Comparison of ENCODE assay signal across 19 cellular contexts in the genomic region with DNA sequence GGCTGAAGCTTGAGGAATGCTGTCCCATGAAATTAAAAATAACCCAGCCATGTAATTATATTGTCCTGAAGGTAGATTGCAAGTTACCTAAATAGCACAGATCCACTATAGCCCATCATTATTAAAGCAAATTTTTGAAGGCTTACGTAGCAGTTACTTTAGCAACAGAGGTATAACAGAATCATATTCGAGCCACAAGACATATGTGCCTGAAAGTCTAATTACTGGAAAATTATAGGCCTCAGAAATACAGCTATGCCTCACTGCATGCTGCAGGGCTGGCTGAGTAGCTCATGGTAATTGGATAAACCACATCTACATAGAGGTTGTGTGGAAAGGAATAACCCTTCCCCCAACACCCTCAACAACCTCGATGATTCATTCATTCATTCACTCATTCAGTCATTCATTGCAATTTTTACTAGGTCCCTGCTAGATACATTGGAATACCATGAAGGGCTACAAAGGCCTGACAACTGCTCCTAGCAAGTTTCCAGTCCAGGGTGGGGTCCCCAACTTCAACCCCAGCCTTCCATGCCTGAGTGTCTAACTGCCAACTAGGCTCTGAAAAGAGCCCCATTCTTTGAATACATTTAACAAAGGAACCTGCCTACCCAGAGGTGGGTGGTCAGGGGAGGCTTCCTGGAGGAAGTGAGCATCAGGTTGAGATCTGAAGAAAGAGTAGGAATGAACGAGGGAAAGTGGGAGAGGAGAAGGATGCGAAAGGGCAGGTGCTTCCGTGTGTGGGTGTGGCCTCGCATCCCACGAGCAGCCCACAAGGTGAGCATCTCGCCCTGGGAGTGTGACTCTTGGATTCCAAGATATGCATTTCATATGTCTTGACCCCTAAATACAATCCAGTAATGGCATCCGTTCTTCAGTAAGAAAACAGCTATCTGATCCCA. TPM values are rescaled to one million over a fixed set of nuclear protein-coding genes. Genes with fewer than 3 reads are reported as not detected.
DNase-seq lines count a peak whose midpoint lies in the region; ATAC-seq, FAIRE-seq and TF ChIP-seq lines count a peak whose summit lies in the region.
"Had no signal": no experiment of that assay in that cellular context is flagged by ENCODE, and none has a peak within 500 bp of the region (broad histone marks: within the 10 kb centered on the region; RNA-seq: fewer than 3 reads in every experiment).

No MANE protein-coding gene starts in this region.

- H3K4me3 Mint-ChIP-seq in activated naive CD8-positive, alpha-beta T cell treated with anti-CD3 and anti-CD28 coated beads for 36 hours, result no peak overlapping the region
- H3K4me3 Mint-ChIP-seq: CD4-positive, alpha-beta T cell had no signal

- no peak for TF ChIP-seq RAD21 in GM12878 (IDR thresholded peaks at IDR 0.05; ENCODE audit: insufficient read depth, low read depth, low read length)

- H3K27ac Mint-ChIP-seq in activated naive CD8-positive, alpha-beta T cell treated with anti-CD3 and anti-CD28 coated beads for 36 hours, result no peak overlapping the region
- H3K27ac Mint-ChIP-seq: CD4-positive, alpha-beta T cell had no signal

- H3K9me3 ChIP-seq in GM12878 (replicated peaks; ENCODE audit: control insufficient read depth, insufficient read depth, low read length) (peaks cover 3% of the 10 kb centered on the region; the same call in 2 of the 3 replicates), osteoblast (ENCODE audit: low read depth, low read length) (no peaks in the 10 kb centered on the region)
- H3K9me3 ChIP-seq: BLaER1, Peyer's patch had no signal

- no peaks in the 10 kb centered on the region for H3K9me3 Mint-ChIP-seq in activated naive CD8-positive, alpha-beta T cell treated with anti-CD3 and anti-CD28 coated beads for 36 hours
- H3K9me3 Mint-ChIP-seq: CD4-positive, alpha-beta T cell had no signal

- H3K4me3 ChIP-seq in GM12878, result no peak overlapping the region
- H3K4me3 ChIP-seq in osteoblast (ENCODE audit: insufficient read depth, low read length), result no peak overlapping the region
- H3K4me3 ChIP-seq: BLaER1, Peyer's patch had no signal

- no peak overlapping the region for H3K4me2 ChIP-seq in GM12878 (ENCODE audit: control insufficient read depth, insufficient read depth)
- no peak overlapping the region for H3K4me2 ChIP-seq in osteoblast (ENCODE audit: insufficient read depth, low read length)
- H3K4me2 ChIP-seq: BLaER1 had no signal

- no peak overlapping the region for H3K9ac ChIP-seq in GM12878 (ENCODE audit: control insufficient read depth, insufficient read depth, low read length)
- H3K9ac ChIP-seq: BLaER1 had no signal

- in situ Hi-C loops in GM12878 (cut with MboI), result no loop called here

- H3K4me1 Mint-ChIP-seq in activated naive CD8-positive, alpha-beta T cell treated with anti-CD3 and anti-CD28 coated beads for 36 hours, result peaks cover 1% of the 10 kb centered on the region

- no peaks in the 10 kb centered on the region for H3K36me3 Mint-ChIP-seq in activated naive CD8-positive, alpha-beta T cell treated with anti-CD3 and anti-CD28 coated beads for 36 hours

- intact Hi-C loops in GM12878 (cut with micrococcal nuclease; ENCODE audit: unreplicated experiment), result no loop called here

- POLR2A ChIA-PET in GM12878 (lab: Charles Lee), result no interaction called here

- H2AFZ ChIP-seq in GM12878 (ENCODE audit: control insufficient read depth, low read depth, low read length), result no peak overlapping the region
- H2AFZ ChIP-seq in osteoblast (ENCODE audit: low read length), result no peak overlapping the region

- CTCF ChIA-PET in GM12878 (lab: Yijun Ruan, JAX), result interaction anchor here (1.0 to 2.3 kb wide), 2 partner anchors 18 to 100 kb away, joined by 4 to 5 read pairs; a partner anchor contains a TSS

- ATAC-seq in GM12878, result no peak
- ATAC-seq: SK-N-SH treated with all-trans-retinoic acid at 6 μM for 48 hours had no signal

- H3K27me3 Mint-ChIP-seq in activated naive CD8-positive, alpha-beta T cell treated with anti-CD3 and anti-CD28 coated beads for 36 hours, result peaks cover 12% of the 10 kb centered on the region

- TF ChIP-seq CTCF in GM12878 (IDR thresholded peaks at IDR 0.05 in 2 of 3, conservative IDR thresholded peaks at IDR 0.05 in 1 of 3; ENCODE audit: control insufficient read depth in 2 of 3, extremely low read depth in 1 of 3, insufficient read depth in 1 of 3, low read depth in 3 of 3, low read length in 3 of 3) (no peak), osteoblast (IDR thresholded peaks at IDR 0.05; ENCODE audit: extremely low read depth, low read depth, low read length) (no peak)

- no peaks in the 10 kb centered on the region for H3K79me2 ChIP-seq in GM12878 (ENCODE audit: control insufficient read depth, insufficient read depth, low read length)
- H3K79me2 ChIP-seq in osteoblast (ENCODE audit: insufficient read depth, low read length), result no peaks in the 10 kb centered on the region

- H3K27ac ChIP-seq in GM12878 (ENCODE audit: control insufficient read depth, insufficient read depth) (no peak overlapping the region), osteoblast (ENCODE audit: low read depth, low read length) (no peak overlapping the region)
- H3K27ac ChIP-seq: BLaER1, Peyer's patch had no signal

- BruUV-seq in GM12878 (replicated peaks; lab: Mats Ljungman, UMichigan), result no TSS peak

- FAIRE-seq in GM12892 (lab: Jason Lieb, UNC) (peak; percentile 73), GM12878 (lab: Jason Lieb, UNC) (no peak)
- FAIRE-seq: G401.6, H54 had no signal

- 39% methylated on average over 10 of the region's 10 CpGs for WGBS in GM12878 (ENCODE audit: insufficient coverage, insufficient replicate concordance, low lambda C conversion rate, missing lambda C conversion rate)

- H3K27me3 ChIP-seq in GM12878 (replicated peaks in 1 of 2; ENCODE audit: control insufficient read depth in 2 of 2, insufficient read depth in 2 of 2, low read length in 1 of 2), result no peaks in the 10 kb centered on the region
- no peaks in the 10 kb centered on the region for H3K27me3 ChIP-seq in osteoblast (ENCODE audit: insufficient read depth, low read length)
- H3K27me3 ChIP-seq: Peyer's patch had no signal

- SMC1A ChIA-PET in GM12878 (lab: Charles Lee; ENCODE audit: uncharacterized antibody, unreplicated experiment), result interaction anchor here (1.0 to 3.0 kb wide), 6 partner anchors 14 to 123 kb away, joined by 4 to 11 read pairs (median 4); no protein-coding TSS in a partner anchor

- RAD21 ChIA-PET in GM12878 (lab: Charles Lee; ENCODE audit: unreplicated experiment), result interaction anchor here (1.1 to 4.4 kb wide), 3 partner anchors 11 to 42 kb away, joined by 3 to 47 read pairs (median 3); no protein-coding TSS in a partner anchor

- TF ChIP-seq EP300 in GM12878 (IDR thresholded peaks at IDR 0.05; ENCODE audit: borderline replicate concordance in 1 of 2, control insufficient read depth in 1 of 2, low read depth in 2 of 2, low read length in 2 of 2), result no peak

- DNase-seq in GM12892 (ENCODE audit: insufficient read length) (no peak), NCI-H1694 treated with DMSO at 0.1 percent for 48 hours (lab: John Stamatoyannopoulos, UW) (peak; percentile 89), GM12878 (ENCODE audit: low read depth, low spot score) (no peak), osteoblast (ENCODE audit: insufficient read length, low spot score, missing footprints) (peak; percentile 19), NCI-H2196 treated with DMSO at 0.1 percent for 48 hours (lab: John Stamatoyannopoulos, UW; ENCODE audit: unreplicated experiment) (no peak), A172 (ENCODE audit: low spot score) (no peak)
- no peak for DNase-seq in activated naive CD8-positive, alpha-beta T cell treated with anti-CD3 and anti-CD28 coated beads for 36 hours
- DNase-seq: CD4-positive, alpha-beta T cell; COR-L47; Kasumi-1; NCI-H1930; NCI-H446; Peyer's patch had no signal

- peaks cover 27% of the 10 kb centered on the region for H3K4me1 ChIP-seq in GM12878 (ENCODE audit: control insufficient read depth, insufficient read depth, low read length)
- H3K4me1 ChIP-seq in osteoblast (ENCODE audit: insufficient read depth, low read length), result peaks cover 18% of the 10 kb centered on the region
- H3K4me1 ChIP-seq: Peyer's patch had no signal

- TF ChIP-seq POLR2A in GM12892 (IDR thresholded peaks at IDR 0.05; ENCODE audit: low read depth, low read length) (no peak), GM12878 (IDR thresholded peaks at IDR 0.05; ENCODE audit: low read depth, low read length) (no peak)

- H4K20me1 ChIP-seq in GM12878 (ENCODE audit: control insufficient read depth, insufficient read depth) (no peaks in the 10 kb centered on the region), osteoblast (ENCODE audit: insufficient read depth, low read length) (no peaks in the 10 kb centered on the region)

- no peaks in the 10 kb centered on the region for H3K36me3 ChIP-seq in GM12878 (ENCODE audit: control insufficient read depth in 2 of 2, insufficient read depth in 2 of 2, low read length in 1 of 2)
- no peaks in the 10 kb centered on the region for H3K36me3 ChIP-seq in osteoblast (ENCODE audit: insufficient read depth, low read length)
- H3K36me3 ChIP-seq: BLaER1, Peyer's patch had no signal

TF ChIP-seq in GM12878, 131 proteins besides CTCF, POLR2A, EP300 and RAD21:
- TF ChIP-seq POU2F2 (IDR thresholded peaks at IDR 0.05; ENCODE audit: borderline replicate concordance, low read depth, low read length) (no peak), ZNF24 (IDR thresholded peaks at IDR 0.05) (peak; percentile 94), FOS (IDR thresholded peaks at IDR 0.05; ENCODE audit: borderline replicate concordance, extremely low read depth, insufficient read length) (no peak), BACH1 (IDR thresholded peaks at IDR 0.05; ENCODE audit: borderline replicate concordance) (no peak)

RNA-seq across cellular contexts. Expression of a gene that starts 18.0 kb away (rescaled TPM):
- polyA plus RNA-seq in GM12892 (2012; ENCODE audit: missing spikeins), result 8.0 TPM
- total RNA-seq in GM12878 (2013; cell fraction: nucleolus; rRNA removed), result 23.1 and 24.6 TPM in 2 replicates
- 27.8 and 30.1 TPM in 2 replicates for total RNA-seq in GM12878 (2014; rRNA removed)
- 26.2 and 28.0 TPM in 2 replicates for total RNA-seq in GM12878 (2014; rRNA removed; fragmentation: Illumina TruSeq; extraction: Trizol)
- total RNA-seq in GM12878 (2021), result 52.3 and 53.2 TPM in 2 replicates
- polyA plus RNA-seq in GM12878 (2011; ENCODE audit: low read depth), result 23.8 TPM
- polyA plus RNA-seq in GM12878 (2011; rRNA removed), result 31.8 and 41.5 TPM in 2 replicates
- 28.7 and 39.8 TPM in 2 replicates for polyA plus RNA-seq in GM12878 (2011; cell fraction: cytosol; rRNA removed)
- 21.0 and 27.4 TPM in 2 replicates for polyA plus RNA-seq in GM12878 (2011; cell fraction: nucleus; rRNA removed)
- 12.8 and 13.5 TPM in 2 replicates for polyA plus RNA-seq in GM12878 (2012)
- 43.6 and 61.3 TPM in 2 replicates for polyA plus RNA-seq in GM12878 (2014; fragmentation: Illumina TruSeq; extraction: Trizol)
- 10 to 100 TPM; 13.8 to 17.4 TPM for polyA plus RNA-seq in GM12878 (2014; fragmentation: Nextera tagmentation; extraction: Ambion mirVana)
- 19.3 and 21.3 TPM in 2 replicates for polyA plus RNA-seq in GM12878 (2014; rRNA removed)
- polyA plus RNA-seq in GM12878 (2016; fragmentation: Nextera tagmentation; extraction: Ambion mirVana), result 10 to 100 TPM; 25.1 to 26.2 TPM
- 89.3 and 134 TPM in 2 replicates for polyA minus RNA-seq in GM12878 (2011; rRNA and poly(A)+ RNA removed)
- polyA minus RNA-seq in GM12878 (2011; cell fraction: cytosol; rRNA and poly(A)+ RNA removed), result 9.1 and 9.9 TPM in 2 replicates
- 7.6 and 11.5 TPM in 2 replicates for polyA minus RNA-seq in GM12878 (2011; cell fraction: nucleus; rRNA and poly(A)+ RNA removed)
- 6.8 and 9.8 TPM in 2 replicates for total RNA-seq in osteoblast
- total RNA-seq in A172 (2014; rRNA removed; shearing (Covaris generic)), result not detected in 2 replicates
- not detected for total RNA-seq in activated naive CD8-positive, alpha-beta T cell treated with anti-CD3 and anti-CD28 coated beads for 36 hours
- total RNA-seq: CD4-positive, alpha-beta T cell; OCI-LY7; T-helper 2 cell treated with Interferon-gamma antibody and Interleukin-4, amounts not matched to agents 100 ng/mL and 5 ng/mL, for 36 hours had no signal

Comparison
In these comparisons a context has a peak if more than half of its experiments do, and no peak if none do; other contexts are left out.
1. DNase-seq: peak in NCI-H1694 treated with DMSO at 0.1 percent for 48 hours (single experiment) and osteoblast (single experiment); none in GM12892 (single experiment), GM12878 (single experiment), NCI-H2196 treated with DMSO at 0.1 percent for 48 hours (single experiment), A172 (single experiment) and activated naive CD8-positive, alpha-beta T cell treated with anti-CD3 and anti-CD28 coated beads for 36 hours (single experiment).